Comparison of ENCODE assay signal across 23 cellular contexts in the genomic region with DNA sequence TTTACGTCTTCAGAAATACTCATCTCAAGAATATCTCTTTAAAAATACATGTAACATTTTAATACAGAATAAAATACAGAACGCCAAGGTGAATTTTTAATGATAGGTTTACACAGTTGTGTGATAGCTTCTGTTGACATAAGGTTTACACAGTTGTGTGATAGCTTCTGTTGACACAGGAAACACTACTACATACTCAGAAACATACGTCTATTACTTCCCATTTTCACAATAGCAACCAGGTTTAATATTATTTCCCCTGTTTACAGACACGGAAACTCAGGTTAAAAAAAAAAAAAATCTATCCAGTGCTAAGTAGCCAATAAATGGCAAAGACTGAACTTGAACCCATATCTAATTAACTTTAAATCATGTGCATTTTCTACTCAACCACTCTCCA.
"Had no signal": no experiment of that assay in that cellular context is flagged by ENCODE, and none has a peak within 500 bp of the region (broad histone marks: within the 10 kb centered on the region; RNA-seq: fewer than 3 reads in every experiment).

No MANE protein-coding gene starts in this region.

- DNase-seq: activated CD4-positive, alpha-beta T cell treated with anti-CD3 and anti-CD28 coated beads for 36 hours; activated CD4-positive, CD25-positive, alpha-beta regulatory T cell; activated CD8-positive, alpha-beta memory T cell treated with anti-CD3 and anti-CD28 coated beads, Interleukin-2, amount 10 ng/mL, durations not matched to agents 7 days and 5 days; activated CD8-positive, alpha-beta T cell treated with anti-CD3 and anti-CD28 coated beads, Interleukin-2, amount 10 ng/mL, durations not matched to agents 7 days and 5 days; activated naive CD8-positive, alpha-beta T cell treated with anti-CD3 and anti-CD28 coated beads, Interleukin-2, amount 50 U/mL, for 24 hours; activated T-cell treated with anti-CD3 and anti-CD28 coated beads, Interleukin-2, amount 50 U/mL, for 48 hours; amygdala; caudate nucleus; effector CD4-positive, alpha-beta T cell; foreskin keratinocyte; heart right ventricle; left lung; lower lobe of right lung; mesenchymal stem cell; natural killer cell; occipital lobe; stimulated activated CD4-positive, alpha-beta T cell treated with anti-CD3 and anti-CD28 coated beads, Interleukin-1b, Interleukin-23, amount 100 ng/mL, for 48 hours; stimulated activated naive CD4-positive, alpha-beta T cell had no signal

- H3K27ac ChIP-seq: esophagus muscularis mucosa, foreskin keratinocyte, heart right ventricle, left lung, lower lobe of right lung, neural progenitor cell, right atrium auricular region, tibial nerve had no signal

- H3K9me3 ChIP-seq: esophagus muscularis mucosa, left lung, lower lobe of right lung, right atrium auricular region, tibial nerve had no signal

- H3K36me3 ChIP-seq: esophagus muscularis mucosa, heart right ventricle, left lung, lower lobe of right lung, neural progenitor cell, right atrium auricular region, tibial nerve had no signal

- H3K27me3 ChIP-seq: foreskin keratinocyte, heart right ventricle, left lung, neural progenitor cell, right atrium auricular region, tibial nerve had no signal

- H3K4me1 ChIP-seq: esophagus muscularis mucosa, foreskin keratinocyte, heart right ventricle, left lung, lower lobe of right lung, neural progenitor cell, right atrium auricular region, tibial nerve had no signal

- H3K4me3 ChIP-seq: esophagus muscularis mucosa, heart right ventricle, left lung, lower lobe of right lung, neural progenitor cell, right atrium auricular region, smooth muscle cell, tibial nerve had no signal
